8 cellular contexts compared by ENCODE assay signal in the genomic region with DNA sequence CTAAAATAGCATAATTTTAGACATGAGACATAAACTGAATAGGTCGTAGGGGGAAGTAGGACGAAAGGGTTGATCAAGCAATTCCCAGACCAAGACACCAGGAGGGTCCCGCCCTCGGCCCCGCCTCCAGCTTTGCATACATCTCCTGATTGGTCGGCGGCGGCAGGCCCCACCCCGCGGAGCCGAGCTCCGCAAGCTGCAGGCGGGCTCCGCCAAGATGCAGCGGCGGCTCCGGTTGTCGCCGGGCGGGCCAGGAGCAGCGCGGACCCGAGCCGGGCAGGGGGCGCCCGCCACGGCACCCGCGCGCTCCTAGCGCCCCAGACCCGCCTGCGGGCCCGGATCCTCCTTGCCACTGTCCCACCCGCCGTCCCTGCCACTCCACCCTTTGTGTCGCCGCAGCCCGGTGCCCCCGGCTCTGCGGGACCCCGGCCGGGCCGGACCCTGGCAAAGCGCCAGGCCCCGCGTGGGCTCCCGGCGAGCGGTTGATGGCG. TPM values are rescaled to one million over a fixed set of nuclear protein-coding genes. Genes with fewer than 3 reads are reported as not detected.
DNase-seq lines count a peak whose midpoint lies in the region; ATAC-seq, FAIRE-seq and TF ChIP-seq lines count a peak whose summit lies in the region.

A gene (plus strand): TSS at position 215 of the 491 bp plus-strand sequence. CDS start 412 bp downstream, outside the sequence.

- peak; percentile 71 for ATAC-seq in GM18873 (IDR thresholded peaks at IDR 0.05; ENCODE audit: low FRiP score, unreplicated experiment)
- ATAC-seq in HG03159 (IDR thresholded peaks at IDR 0.05; ENCODE audit: unreplicated experiment): peak; percentile 71

- H3K4me3 ChIP-seq in spleen: peak within 1 kb of the TSS; percentile 44 to 85 (median 78)

- TF ChIP-seq POLR2A in spleen (IDR thresholded peaks at IDR 0.05): no peak

- peak; percentile 11 for FAIRE-seq in A204.1 (lab: Jason Lieb, UNC)

- no peaks in the 10 kb centered on the region for H3K36me3 ChIP-seq in spleen

- 0 to 1% (median 1%) methylated on average over 13 to 51 of the region's 51 CpGs for WGBS in spleen, 5 donors

- intact Hi-C loops in spleen (cut with DNase I; ENCODE audit: low total_unique reads): no loop called here

- H3K9me3 ChIP-seq in spleen: no peaks in the 10 kb centered on the region

- H3K27ac ChIP-seq in spleen: peak within 1 kb of the TSS; percentile 40 to 84 (median 78)

- peaks cover 0 to 27% (median 4%) of the 10 kb centered on the region in 7 donors for H3K27me3 ChIP-seq in spleen (replicated peaks in 1 of 7)

- H3K4me1 ChIP-seq in spleen: peaks cover 4 to 42% (median 21%) of the 10 kb centered on the region in 6 donors

- DNase-seq in NCI-H226 (peak; percentile 81), iris pigment epithelial cell (ENCODE audit: low read depth) (peak; percentile 94), spleen (peak; percentile 98)
- peak; percentile 76 for DNase-seq in activated CD4-positive, CD25-positive, alpha-beta regulatory T cell treated with anti-CD3 and anti-CD28 coated beads, Interleukin-2, amount 50 U/mL, for 16 hours (ENCODE audit: low read depth, low spot score)
- peak; percentile 86 for DNase-seq in central memory CD4-positive, alpha-beta T cell

- peak in 2 of 11 experiments; percentile 29 to 34 for TF ChIP-seq CTCF in spleen (IDR thresholded peaks at IDR 0.05 in 8 of 11, conservative IDR thresholded peaks at IDR 0.05 in 3 of 11)

RNA-seq across cellular contexts. Expression of the gene that starts here (rescaled TPM):
- 1 to 10 TPM; 1.5 to 6.0 (median 3.0) TPM for total RNA-seq in spleen
- 1 to 10 TPM in 1 of 3 donors, under 1 TPM in 2; 0.48 to 1.5 (median 0.85) TPM for polyA plus RNA-seq in spleen

Comparison
In these comparisons a context has a peak if more than half of its experiments do, and no peak if none do; other contexts are left out.
1. Peak in every context shown above with its lines: DNase-seq, ATAC-seq, H3K4me3 ChIP-seq and H3K27ac ChIP-seq.